Comparison of ENCODE assay signal across 1 cellular context in genomic region chr22:30318773-30319419, GRCh38.
TF ChIP-seq lines count a peak whose summit lies in the region.

No MANE protein-coding gene starts in this region.

TF ChIP-seq in GM23338, 12 proteins besides CTCF, POLR2A, EP300 and RAD21 (continued from another document):
- TF ChIP-seq, protein P1, sequence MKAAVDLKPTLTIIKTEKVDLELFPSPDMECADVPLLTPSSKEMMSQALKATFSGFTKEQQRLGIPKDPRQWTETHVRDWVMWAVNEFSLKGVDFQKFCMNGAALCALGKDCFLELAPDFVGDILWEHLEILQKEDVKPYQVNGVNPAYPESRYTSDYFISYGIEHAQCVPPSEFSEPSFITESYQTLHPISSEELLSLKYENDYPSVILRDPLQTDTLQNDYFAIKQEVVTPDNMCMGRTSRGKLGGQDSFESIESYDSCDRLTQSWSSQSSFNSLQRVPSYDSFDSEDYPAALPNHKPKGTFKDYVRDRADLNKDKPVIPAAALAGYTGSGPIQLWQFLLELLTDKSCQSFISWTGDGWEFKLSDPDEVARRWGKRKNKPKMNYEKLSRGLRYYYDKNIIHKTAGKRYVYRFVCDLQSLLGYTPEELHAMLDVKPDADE (IDR thresholded peaks at IDR 0.05): no peak
- TF ChIP-seq EZH2 (IDR thresholded peaks at IDR 0.05; ENCODE audit: low read depth, unreplicated experiment): no peak
- TF ChIP-seq, protein P2, sequence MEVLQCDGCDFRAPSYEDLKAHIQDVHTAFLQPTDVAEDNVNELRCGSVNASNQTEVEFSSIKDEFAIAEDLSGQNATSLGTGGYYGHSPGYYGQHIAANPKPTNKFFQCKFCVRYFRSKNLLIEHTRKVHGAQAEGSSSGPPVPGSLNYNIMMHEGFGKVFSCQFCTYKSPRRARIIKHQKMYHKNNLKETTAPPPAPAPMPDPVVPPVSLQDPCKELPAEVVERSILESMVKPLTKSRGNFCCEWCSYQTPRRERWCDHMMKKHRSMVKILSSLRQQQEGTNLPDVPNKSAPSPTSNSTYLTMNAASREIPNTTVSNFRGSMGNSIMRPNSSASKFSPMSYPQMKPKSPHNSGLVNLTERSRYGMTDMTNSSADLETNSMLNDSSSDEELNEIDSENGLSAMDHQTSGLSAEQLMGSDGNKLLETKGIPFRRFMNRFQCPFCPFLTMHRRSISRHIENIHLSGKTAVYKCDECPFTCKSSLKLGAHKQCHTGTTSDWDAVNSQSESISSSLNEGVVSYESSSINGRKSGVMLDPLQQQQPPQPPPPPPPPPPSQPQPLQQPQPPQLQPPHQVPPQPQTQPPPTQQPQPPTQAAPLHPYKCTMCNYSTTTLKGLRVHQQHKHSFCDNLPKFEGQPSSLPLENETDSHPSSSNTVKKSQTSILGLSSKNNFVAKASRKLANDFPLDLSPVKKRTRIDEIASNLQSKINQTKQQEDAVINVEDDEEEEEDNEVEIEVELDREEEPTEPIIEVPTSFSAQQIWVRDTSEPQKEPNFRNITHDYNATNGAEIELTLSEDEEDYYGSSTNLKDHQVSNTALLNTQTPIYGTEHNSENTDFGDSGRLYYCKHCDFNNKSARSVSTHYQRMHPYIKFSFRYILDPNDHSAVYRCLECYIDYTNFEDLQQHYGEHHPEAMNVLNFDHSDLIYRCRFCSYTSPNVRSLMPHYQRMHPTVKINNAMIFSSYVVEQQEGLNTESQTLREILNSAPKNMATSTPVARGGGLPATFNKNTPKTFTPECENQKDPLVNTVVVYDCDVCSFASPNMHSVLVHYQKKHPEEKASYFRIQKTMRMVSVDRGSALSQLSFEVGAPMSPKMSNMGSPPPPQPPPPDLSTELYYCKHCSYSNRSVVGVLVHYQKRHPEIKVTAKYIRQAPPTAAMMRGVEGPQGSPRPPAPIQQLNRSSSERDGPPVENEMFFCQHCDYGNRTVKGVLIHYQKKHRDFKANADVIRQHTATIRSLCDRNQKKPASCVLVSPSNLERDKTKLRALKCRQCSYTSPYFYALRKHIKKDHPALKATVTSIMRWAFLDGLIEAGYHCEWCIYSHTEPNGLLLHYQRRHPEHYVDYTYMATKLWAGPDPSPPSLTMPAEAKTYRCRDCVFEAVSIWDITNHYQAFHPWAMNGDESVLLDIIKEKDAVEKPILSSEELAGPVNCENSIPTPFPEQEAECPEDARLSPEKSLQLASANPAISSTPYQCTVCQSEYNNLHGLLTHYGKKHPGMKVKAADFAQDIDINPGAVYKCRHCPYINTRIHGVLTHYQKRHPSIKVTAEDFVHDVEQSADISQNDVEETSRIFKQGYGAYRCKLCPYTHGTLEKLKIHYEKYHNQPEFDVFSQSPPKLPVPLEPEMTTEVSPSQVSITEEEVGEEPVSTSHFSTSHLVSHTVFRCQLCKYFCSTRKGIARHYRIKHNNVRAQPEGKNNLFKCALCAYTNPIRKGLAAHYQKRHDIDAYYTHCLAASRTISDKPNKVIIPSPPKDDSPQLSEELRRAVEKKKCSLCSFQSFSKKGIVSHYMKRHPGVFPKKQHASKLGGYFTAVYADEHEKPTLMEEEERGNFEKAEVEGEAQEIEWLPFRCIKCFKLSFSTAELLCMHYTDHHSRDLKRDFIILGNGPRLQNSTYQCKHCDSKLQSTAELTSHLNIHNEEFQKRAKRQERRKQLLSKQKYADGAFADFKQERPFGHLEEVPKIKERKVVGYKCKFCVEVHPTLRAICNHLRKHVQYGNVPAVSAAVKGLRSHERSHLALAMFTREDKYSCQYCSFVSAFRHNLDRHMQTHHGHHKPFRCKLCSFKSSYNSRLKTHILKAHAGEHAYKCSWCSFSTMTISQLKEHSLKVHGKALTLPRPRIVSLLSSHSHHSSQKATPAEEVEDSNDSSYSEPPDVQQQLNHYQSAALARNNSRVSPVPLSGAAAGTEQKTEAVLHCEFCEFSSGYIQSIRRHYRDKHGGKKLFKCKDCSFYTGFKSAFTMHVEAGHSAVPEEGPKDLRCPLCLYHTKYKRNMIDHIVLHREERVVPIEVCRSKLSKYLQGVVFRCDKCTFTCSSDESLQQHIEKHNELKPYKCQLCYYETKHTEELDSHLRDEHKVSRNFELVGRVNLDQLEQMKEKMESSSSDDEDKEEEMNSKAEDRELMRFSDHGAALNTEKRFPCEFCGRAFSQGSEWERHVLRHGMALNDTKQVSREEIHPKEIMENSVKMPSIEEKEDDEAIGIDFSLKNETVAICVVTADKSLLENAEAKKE (CRISPR knock-in tag; IDR thresholded peaks at IDR 0.05): no peak
- TF ChIP-seq POLR2AphosphoS5 (IDR thresholded peaks at IDR 0.05; ENCODE audit: low read depth): no peak
- no peak for TF ChIP-seq ZNF331 (CRISPR knock-in tag; IDR thresholded peaks at IDR 0.05; ENCODE audit: low read depth)
- no peak for TF ChIP-seq JUNB (IDR thresholded peaks at IDR 0.05; ENCODE audit: unreplicated experiment)
